In the genomic region with DNA sequence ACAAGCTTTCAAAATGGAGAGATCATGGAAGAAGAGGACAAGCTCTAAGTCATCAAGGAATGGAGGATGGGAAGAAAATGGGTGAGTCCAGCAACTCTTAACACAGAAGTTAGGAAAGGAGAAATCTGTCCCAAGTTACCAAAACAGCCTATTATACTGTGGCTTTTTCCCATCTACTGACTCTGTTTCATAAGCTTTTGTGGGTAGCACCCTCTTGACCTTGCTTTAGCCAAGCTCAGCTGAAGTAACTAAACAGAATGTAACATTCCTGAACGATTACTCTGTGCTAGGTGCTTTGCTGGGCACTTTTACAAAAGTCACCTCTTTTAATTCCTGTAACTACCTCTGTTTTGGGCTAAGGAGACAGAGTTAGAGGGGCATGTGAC, we compare ENCODE assay signal across 1 cellular context.
TF ChIP-seq lines count a peak whose summit lies in the region.

No MANE protein-coding gene starts in this region.

TF ChIP-seq in HCT116, 20 proteins besides CTCF, POLR2A, EP300 and RAD21:
- TF ChIP-seq, protein P1, sequence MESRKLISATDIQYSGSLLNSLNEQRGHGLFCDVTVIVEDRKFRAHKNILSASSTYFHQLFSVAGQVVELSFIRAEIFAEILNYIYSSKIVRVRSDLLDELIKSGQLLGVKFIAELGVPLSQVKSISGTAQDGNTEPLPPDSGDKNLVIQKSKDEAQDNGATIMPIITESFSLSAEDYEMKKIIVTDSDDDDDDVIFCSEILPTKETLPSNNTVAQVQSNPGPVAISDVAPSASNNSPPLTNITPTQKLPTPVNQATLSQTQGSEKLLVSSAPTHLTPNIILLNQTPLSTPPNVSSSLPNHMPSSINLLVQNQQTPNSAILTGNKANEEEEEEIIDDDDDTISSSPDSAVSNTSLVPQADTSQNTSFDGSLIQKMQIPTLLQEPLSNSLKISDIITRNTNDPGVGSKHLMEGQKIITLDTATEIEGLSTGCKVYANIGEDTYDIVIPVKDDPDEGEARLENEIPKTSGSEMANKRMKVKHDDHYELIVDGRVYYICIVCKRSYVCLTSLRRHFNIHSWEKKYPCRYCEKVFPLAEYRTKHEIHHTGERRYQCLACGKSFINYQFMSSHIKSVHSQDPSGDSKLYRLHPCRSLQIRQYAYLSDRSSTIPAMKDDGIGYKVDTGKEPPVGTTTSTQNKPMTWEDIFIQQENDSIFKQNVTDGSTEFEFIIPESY (IDR thresholded peaks at IDR 0.05; ENCODE audit: extremely low read depth, insufficient replicate concordance, low read length): no peak
- TF ChIP-seq SRF (IDR thresholded peaks at IDR 0.05; ENCODE audit: low read depth) (no peak), ZNF274 (IDR thresholded peaks at IDR 0.05; ENCODE audit: low read depth, low read length) (no peak), SP1 (IDR thresholded peaks at IDR 0.05; ENCODE audit: low read depth) (no peak), MAX (IDR thresholded peaks at IDR 0.05) (no peak), CEBPB (IDR thresholded peaks at IDR 0.05; ENCODE audit: low read depth) (no peak), EZH2 (IDR thresholded peaks at IDR 0.05) (no peak), YY1 (IDR thresholded peaks at IDR 0.05; ENCODE audit: extremely low read depth, insufficient replicate concordance, low read depth, low read length) (no peak), TCF7L2 (IDR thresholded peaks at IDR 0.05; ENCODE audit: borderline replicate concordance, extremely low read depth, insufficient read depth, insufficient read length) (no peak)
